11 cellular contexts compared by ENCODE assay signal in genomic region chr1:93081716-93082115, GRCh38. TPM values are rescaled to one million over a fixed set of nuclear protein-coding genes. Genes with fewer than 3 reads are reported as not detected.
DNase-seq lines count a peak whose midpoint lies in the region; ATAC-seq and TF ChIP-seq lines count a peak whose summit lies in the region.
"Had no signal": no experiment of that assay in that cellular context is flagged by ENCODE, and none has a peak within 500 bp of the region (broad histone marks: within the 10 kb centered on the region; RNA-seq: fewer than 3 reads in every experiment).

No MANE protein-coding gene starts in this region.

- H3K4me1 Mint-ChIP-seq in activated naive CD8-positive, alpha-beta T cell treated with anti-CD3 and anti-CD28 coated beads for 36 hours: peaks cover 42% of the 10 kb centered on the region

- H3K4me3 ChIP-seq in BE2C (ENCODE audit: low read depth, low read length): no peak overlapping the region

- TF ChIP-seq CTCF in BE2C (IDR thresholded peaks at IDR 0.05; ENCODE audit: low read depth, low read length): no peak

- peaks cover 4% of the 10 kb centered on the region for H3K9me3 Mint-ChIP-seq in activated naive CD8-positive, alpha-beta T cell treated with anti-CD3 and anti-CD28 coated beads for 36 hours

- H3K9me3 ChIP-seq in BE2C: no peaks in the 10 kb centered on the region
- H3K9me3 ChIP-seq: stomach had no signal

- H3K36me3 ChIP-seq in BE2C: peaks cover 11% of the 10 kb centered on the region

- H3K36me3 Mint-ChIP-seq in activated naive CD8-positive, alpha-beta T cell treated with anti-CD3 and anti-CD28 coated beads for 36 hours: peaks cover 39% of the 10 kb centered on the region

- H3K4me1 ChIP-seq in BE2C: no peaks in the 10 kb centered on the region

- DNase-seq in AG20443 (ENCODE audit: low spot score) (peak; percentile 56), HT1080 (ENCODE audit: low read depth) (peak; percentile 74), kidney glomerular epithelial cell (lab: John Stamatoyannopoulos, UW) (peak; percentile 83), BE2C (no peak), GM19240 (ENCODE audit: insufficient read length, low spot score) (no peak), NCI-H2029 (lab: John Stamatoyannopoulos, UW) (no peak)
- DNase-seq in activated naive CD8-positive, alpha-beta T cell treated with anti-CD3 and anti-CD28 coated beads for 36 hours: no peak
- DNase-seq: head of caudate nucleus, NCI-H748 treated with DMSO at 0.1 percent for 48 hours, stomach had no signal

- H3K27me3 ChIP-seq in BE2C: no peaks in the 10 kb centered on the region
- H3K27me3 ChIP-seq: stomach had no signal

- H3K27me3 Mint-ChIP-seq in activated naive CD8-positive, alpha-beta T cell treated with anti-CD3 and anti-CD28 coated beads for 36 hours: no peaks in the 10 kb centered on the region

- peak overlapping the region; percentile 96 for H3K4me3 Mint-ChIP-seq in activated naive CD8-positive, alpha-beta T cell treated with anti-CD3 and anti-CD28 coated beads for 36 hours

- ATAC-seq in HG02588 (IDR thresholded peaks at IDR 0.05; ENCODE audit: unreplicated experiment): no peak

- peak overlapping the region; percentile 56 for H3K27ac Mint-ChIP-seq in activated naive CD8-positive, alpha-beta T cell treated with anti-CD3 and anti-CD28 coated beads for 36 hours

RNA-seq across cellular contexts. Expression of gene MTF2, which starts 2.6 kb away (rescaled TPM):
- 16.1 and 18.4 TPM in 2 replicates for total RNA-seq in HT1080 (2014; rRNA removed; shearing (Covaris generic))
- polyA plus RNA-seq in HT1080 (2015; cell fraction: cytosol; rRNA removed): 16.4 and 19.2 TPM in 2 replicates
- 29.8 and 32.1 TPM in 2 replicates for polyA plus RNA-seq in HT1080 (2015; cell fraction: nucleus; rRNA removed)
- total RNA-seq in activated naive CD8-positive, alpha-beta T cell treated with anti-CD3 and anti-CD28 coated beads for 36 hours: 10 to 100 TPM; 49.6 to 59.4 TPM
- 9.9 TPM for polyA plus RNA-seq in BE2C (2012; ENCODE audit: insufficient read depth, insufficient read length, low read depth)

Comparison
In these comparisons a context has a peak if more than half of its experiments do, and no peak if none do; other contexts are left out.
1. DNase-seq: peak in AG20443 (single experiment), HT1080 (single experiment) and kidney glomerular epithelial cell (single experiment); none in activated naive CD8-positive, alpha-beta T cell treated with anti-CD3 and anti-CD28 coated beads for 36 hours (single experiment), BE2C (single experiment), GM19240 (single experiment) and NCI-H2029 (single experiment).